In genomic region chr9:121650220-121651013, GRCh38 we compare ENCODE assay signal across 7 cellular contexts. TPM values are rescaled to one million over a fixed set of nuclear protein-coding genes. Genes with fewer than 3 reads are reported as not detected.
DNase-seq lines count a peak whose midpoint lies in the region; ATAC-seq and TF ChIP-seq lines count a peak whose summit lies in the region.

No MANE protein-coding gene starts in this region.

- H3K9me3 ChIP-seq in mesodermal cell (ENCODE audit: control insufficient read depth, low read length) (no peaks in the 10 kb centered on the region), upper lobe of right lung (no peaks in the 10 kb centered on the region)

- peaks cover 2% of the 10 kb centered on the region; the same call in 1 of the 2 replicates for H3K27me3 ChIP-seq in H7 (ENCODE audit: control insufficient read depth, insufficient read depth, low read length)
- no peaks in the 10 kb centered on the region for H3K27me3 ChIP-seq in upper lobe of right lung

- peaks cover 54% of the 10 kb centered on the region for H3K4me1 ChIP-seq in mesodermal cell (ENCODE audit: control insufficient read depth, insufficient read depth, low read length, poor library complexity, severe bottlenecking)
- H3K4me1 ChIP-seq in upper lobe of right lung = peaks cover 36% of the 10 kb centered on the region

- no peaks in the 10 kb centered on the region for H3K27me3 Mint-ChIP-seq in chondrocyte (ENCODE audit: low read depth)

- no peaks in the 10 kb centered on the region for H3K36me3 Mint-ChIP-seq in chondrocyte (ENCODE audit: low read depth)

- H3K9me3 Mint-ChIP-seq in chondrocyte (ENCODE audit: low read depth) = no peaks in the 10 kb centered on the region

- peak overlapping the region; percentile 41 for H3K27ac Mint-ChIP-seq in chondrocyte (ENCODE audit: unreplicated experiment)

- 49 to 71% methylated on average over 4 to 7 of the region's 15 CpGs for WGBS in mesodermal cell (ENCODE audit: insufficient coverage in 2 of 2), 2 experiments

- TF ChIP-seq CTCF in chondrocyte (IDR thresholded peaks at IDR 0.05) (no peak), upper lobe of right lung (IDR thresholded peaks at IDR 0.05) (no peak)

- H3K36me3 ChIP-seq in H7 (replicated peaks; ENCODE audit: control insufficient read depth, insufficient read depth, low read length) (no peaks in the 10 kb centered on the region), mesodermal cell (ENCODE audit: control insufficient read depth, insufficient read depth, low read length) (peaks cover 5% of the 10 kb centered on the region), upper lobe of right lung (no peaks in the 10 kb centered on the region)

- intact Hi-C loops in upper lobe of right lung (cut with DNase I) = no loop called here

- H3K4me1 Mint-ChIP-seq in chondrocyte (ENCODE audit: low read depth) = peaks cover 25% of the 10 kb centered on the region

- peak overlapping the region; percentile 62 for H3K4me3 Mint-ChIP-seq in chondrocyte (ENCODE audit: unreplicated experiment)

- H3K4me3 ChIP-seq in H7 (ENCODE audit: insufficient read depth, low read depth, low read length) (peak overlapping the region; percentile 67), mesodermal cell (ENCODE audit: extremely low read depth, insufficient read depth, low read length, poor library complexity, severe bottlenecking) (peak overlapping the region; percentile 77), upper lobe of right lung (peak overlapping the region; percentile 58)

- ATAC-seq in upper lobe of right lung (peak; percentile 25), GM18498 (IDR thresholded peaks at IDR 0.05; ENCODE audit: unreplicated experiment) (no peak)

- peak; percentile 92 for DNase-seq in H7
- peak; percentile 81 for DNase-seq in NCI-H2171 treated with DMSO at 0.1 percent for 48 hours (lab: John Stamatoyannopoulos, UW)
- peak; percentile 92 for DNase-seq in chondrocyte (ENCODE audit: low spot score)
- DNase-seq in upper lobe of right lung = peak; percentile 72
- DNase-seq in occipital lobe (lab: John Stamatoyannopoulos, UW) = no peak

- peak overlapping the region; percentile 63 for H3K27ac ChIP-seq in mesodermal cell (ENCODE audit: low read depth, low read length, severe bottlenecking)
- no peak overlapping the region for H3K27ac ChIP-seq in upper lobe of right lung

RNA-seq across cellular contexts. Expression of gene DAB2IP, which starts 1.0 kb away (rescaled TPM):
- 24.1 and 34.6 TPM in 2 replicates for total RNA-seq in H7 (2014; rRNA removed; shearing (Covaris generic))
- total RNA-seq in chondrocyte (36.6 to 66.7 TPM (median 58.5 TPM) in 3 replicates), upper lobe of right lung (81.6 TPM), occipital lobe (11.9 TPM)
- 49.6 TPM for polyA plus RNA-seq in mesodermal cell (2013, experiment 1 of 2)
- polyA plus RNA-seq in mesodermal cell (2013, experiment 2 of 2) = 34.2 TPM
